2 cellular contexts compared by ENCODE assay signal in genomic region chr6:52731719-52732118, GRCh38.
A peak's percentile ranks its signal among the peaks of the same experiment; 100 is the strongest.
TF ChIP-seq lines count a peak whose summit lies in the region.

No MANE protein-coding gene starts in this region.

TF ChIP-seq in GM23338, 12 proteins besides CTCF, POLR2A, EP300 and RAD21:
- TF ChIP-seq NANOG (IDR thresholded peaks at IDR 0.05; ENCODE audit: borderline replicate concordance) (no peak), STAT1 (IDR thresholded peaks at IDR 0.05; ENCODE audit: unreplicated experiment) (no peak), ETS1 (IDR thresholded peaks at IDR 0.05) (no peak), ZNF331 (CRISPR knock-in tag; IDR thresholded peaks at IDR 0.05; ENCODE audit: low read depth) (no peak), ZNF114 (CRISPR knock-in tag; IDR thresholded peaks at IDR 0.05) (no peak), JUNB (IDR thresholded peaks at IDR 0.05; ENCODE audit: unreplicated experiment) (no peak), POLR2AphosphoS5 (IDR thresholded peaks at IDR 0.05; ENCODE audit: low read depth) (no peak), ZNF462 (CRISPR knock-in tag; IDR thresholded peaks at IDR 0.05) (no peak), CREB1 (CRISPR knock-in tag; IDR thresholded peaks at IDR 0.05; ENCODE audit: low read depth) (no peak), REST (IDR thresholded peaks at IDR 0.05; ENCODE audit: unreplicated experiment) (no peak), EZH2 (IDR thresholded peaks at IDR 0.05; ENCODE audit: low read depth, unreplicated experiment) (no peak), EZH2phosphoT487 (IDR thresholded peaks at IDR 0.05; ENCODE audit: unreplicated experiment) (no peak)

TF ChIP-seq in GM12878, 131 proteins besides CTCF, POLR2A, EP300 and RAD21:
- TF ChIP-seq ZBTB11 (CRISPR knock-in tag; IDR thresholded peaks at IDR 0.05), result no peak
- TF ChIP-seq PKNOX1 (IDR thresholded peaks at IDR 0.05), result 0 out of 2 replicates have a peak, but pooled peaks have one; percentile 20
